ENCODE assay signal across 1 cellular context in the genomic region with DNA sequence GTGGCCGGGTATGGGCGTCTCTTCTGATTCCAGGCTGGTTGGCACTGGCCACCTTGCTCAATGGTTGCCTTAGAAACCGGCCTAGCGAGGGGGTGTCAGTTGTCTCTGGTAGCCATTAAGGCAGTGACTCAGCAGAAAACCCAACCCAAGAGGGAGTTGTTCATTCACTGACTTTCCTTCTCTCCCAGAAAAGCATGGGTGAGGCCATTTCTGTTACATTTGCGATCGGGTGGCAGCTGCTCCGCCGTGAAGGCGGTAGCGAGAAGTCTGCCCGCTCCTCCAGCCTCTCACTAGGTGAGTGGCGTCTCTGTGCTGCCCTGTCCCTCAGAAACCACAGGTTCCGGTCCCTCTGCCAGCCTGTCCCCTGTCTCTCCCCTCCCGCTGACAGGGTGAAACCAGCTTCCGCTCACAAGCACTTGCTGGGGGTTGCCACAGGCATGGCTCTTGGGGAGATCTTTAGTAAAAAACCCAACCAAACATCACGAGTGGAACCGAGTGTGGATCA.
TF ChIP-seq lines count a peak whose summit lies in the region.

No MANE protein-coding gene starts in this region.

TF ChIP-seq in GM12878, 131 proteins besides CTCF, POLR2A, EP300 and RAD21 (continued from another document):
- TF ChIP-seq, protein P1, sequence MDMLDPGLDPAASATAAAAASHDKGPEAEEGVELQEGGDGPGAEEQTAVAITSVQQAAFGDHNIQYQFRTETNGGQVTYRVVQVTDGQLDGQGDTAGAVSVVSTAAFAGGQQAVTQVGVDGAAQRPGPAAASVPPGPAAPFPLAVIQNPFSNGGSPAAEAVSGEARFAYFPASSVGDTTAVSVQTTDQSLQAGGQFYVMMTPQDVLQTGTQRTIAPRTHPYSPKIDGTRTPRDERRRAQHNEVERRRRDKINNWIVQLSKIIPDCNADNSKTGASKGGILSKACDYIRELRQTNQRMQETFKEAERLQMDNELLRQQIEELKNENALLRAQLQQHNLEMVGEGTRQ (IDR thresholded peaks at IDR 0.05; ENCODE audit: borderline replicate concordance, low read depth, low read length) = no peak
- no peak for TF ChIP-seq CBX3 (IDR thresholded peaks at IDR 0.05; ENCODE audit: borderline replicate concordance, low read depth)
